In genomic region chr7:130476287-130477001, GRCh38 we compare ENCODE assay signal across 11 cellular contexts. TPM values are rescaled to one million over a fixed set of nuclear protein-coding genes. Genes with fewer than 3 reads are reported as not detected.
DNase-seq lines count a peak whose midpoint lies in the region; ATAC-seq and TF ChIP-seq lines count a peak whose summit lies in the region.
"Had no signal": no experiment of that assay in that cellular context is flagged by ENCODE, and none has a peak within 500 bp of the region (broad histone marks: within the 10 kb centered on the region; RNA-seq: fewer than 3 reads in every experiment).

No MANE protein-coding gene starts in this region.

- no peak overlapping the region for H3K4me3 ChIP-seq in AG10803 (ENCODE audit: low read length)
- no peak overlapping the region for H3K4me3 ChIP-seq in dorsolateral prefrontal cortex
- H3K4me3 ChIP-seq: HAP-1 had no signal

- DNase-seq in AG10803 (ENCODE audit: low read depth) (peak; percentile 60), GM19238 (ENCODE audit: insufficient read length, low spot score) (peak; percentile 40), NCI-H2227 (lab: John Stamatoyannopoulos, UW; ENCODE audit: unreplicated experiment) (peak; percentile 80), dorsolateral prefrontal cortex (no peak), SK-N-DZ (ENCODE audit: low spot score) (no peak), NCI-H446 (lab: John Stamatoyannopoulos, UW) (no peak), occipital lobe (lab: John Stamatoyannopoulos, UW) (no peak)
- DNase-seq: activated T-cell treated with anti-CD3 and anti-CD28 coated beads, Interleukin-2, amount 50 U/mL, for 48 hours; stimulated activated CD4-positive, alpha-beta T cell treated with anti-CD3 and anti-CD28 coated beads, Interleukin-15, amount 100 ng/mL, for 24 hours had no signal

- no peaks in the 10 kb centered on the region for H3K27me3 ChIP-seq in dorsolateral prefrontal cortex

- TF ChIP-seq CTCF in AG10803 (conservative IDR thresholded peaks at IDR 0.05; ENCODE audit: low read length) (no peak), dorsolateral prefrontal cortex (IDR thresholded peaks at IDR 0.05 in 54 of 56, conservative IDR thresholded peaks at IDR 0.05 in 2 of 56; ENCODE audit: low read depth in 1 of 56, partially characterized antibody in 56 of 56) (no peak)

- H3K27ac ChIP-seq in dorsolateral prefrontal cortex, result no peak overlapping the region

- peak; percentile 82 for ATAC-seq in HG03025 (IDR thresholded peaks at IDR 0.05; ENCODE audit: low FRiP score, unreplicated experiment)

- intact Hi-C loops in dorsolateral prefrontal cortex (cut with DNase I), result no loop called here

RNA-seq across cellular contexts. Expression of gene MEST, which starts 15.4 kb away (rescaled TPM):
- total RNA-seq in dorsolateral prefrontal cortex (100 to 1,000 TPM in 109 of 120 experiments, 10 to 100 TPM in 11; 36.7 to 215 (median 138) TPM), occipital lobe (85.8 TPM)
- 3.0 and 3.4 TPM in 2 replicates for polyA plus RNA-seq in SK-N-DZ (2014; cell fraction: cytosol; rRNA removed)
- polyA plus RNA-seq in SK-N-DZ (2014; cell fraction: nucleus; rRNA removed), result 1.8 and 2.1 TPM in 2 replicates

RNA-seq across cellular contexts. Expression of gene CEP41, which starts 35.6 kb away (rescaled TPM):
- total RNA-seq in dorsolateral prefrontal cortex, result 10 to 100 TPM; 10.4 to 41.3 (median 27.0) TPM
- 10.1 and 13.0 TPM in 2 replicates for polyA plus RNA-seq in SK-N-DZ (2014; cell fraction: cytosol; rRNA removed)
- 14.2 and 19.4 TPM in 2 replicates for polyA plus RNA-seq in SK-N-DZ (2014; cell fraction: nucleus; rRNA removed)
- total RNA-seq in occipital lobe, result 14.2 TPM

Comparison
In these comparisons a context has a peak if more than half of its experiments do, and no peak if none do; other contexts are left out.
1. DNase-seq: peak in AG10803 (single experiment), GM19238 (single experiment) and NCI-H2227 (single experiment); none in dorsolateral prefrontal cortex (0 of 10), SK-N-DZ (single experiment), NCI-H446 (0 of 2) and occipital lobe (single experiment).